21 cellular contexts compared by ENCODE assay signal in the genomic region with DNA sequence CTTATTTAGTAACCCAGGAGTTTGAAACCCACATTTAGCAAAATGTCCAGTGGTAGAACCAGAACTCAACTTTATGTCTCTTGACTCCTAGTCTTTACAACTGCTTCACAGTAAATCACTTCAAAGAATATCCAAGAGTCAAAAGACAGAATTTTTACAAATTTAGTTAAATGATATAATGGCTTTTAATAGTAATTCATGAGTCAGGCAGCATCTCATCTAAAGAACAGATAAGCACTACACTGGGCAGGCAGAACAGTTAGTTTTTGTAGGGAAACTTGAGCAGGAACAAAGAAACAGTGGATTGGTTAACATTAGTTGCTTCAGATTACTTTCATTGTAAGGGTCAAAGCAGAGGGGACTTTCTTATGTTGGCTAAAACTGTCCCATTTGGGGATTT.
A peak's percentile ranks its signal among the peaks of the same experiment; 100 is the strongest.
DNase-seq lines count a peak whose midpoint lies in the region; ATAC-seq and TF ChIP-seq lines count a peak whose summit lies in the region.
"Had no signal": no experiment of that assay in that cellular context is flagged by ENCODE, and none has a peak within 500 bp of the region (broad histone marks: within the 10 kb centered on the region; RNA-seq: fewer than 3 reads in every experiment).

No MANE protein-coding gene starts in this region.

- H3K36me3 ChIP-seq in GM23338 (ENCODE audit: insufficient read depth), result peaks cover 3% of the 10 kb centered on the region; the same call in 1 of the 2 replicates
- no peaks in the 10 kb centered on the region for H3K36me3 ChIP-seq in IMR-90 (ENCODE audit: control insufficient read depth, insufficient read depth, low read length)
- H3K36me3 ChIP-seq in psoas muscle (ENCODE audit: insufficient read depth in 1 of 2, low read depth in 1 of 2), result peaks cover 0 to 1% of the 10 kb centered on the region in 2 donors
- H3K36me3 ChIP-seq: BE2C, HAP-1 had no signal

- dilution Hi-C loops in IMR-90 (cut with HindIII; ENCODE audit: low sequenced_read_pairs, unreplicated experiment), result no loop called here

- 0 out of 2 replicates have a peak overlapping the region, but pooled peaks have one; percentile 11 for H3K27ac ChIP-seq in GM23338 (ENCODE audit: low read depth)
- no peak overlapping the region for H3K27ac ChIP-seq in IMR-90 (ENCODE audit: insufficient read depth, low read length)
- peak overlapping the region; percentile 32 for H3K27ac ChIP-seq in psoas muscle
- H3K27ac ChIP-seq: 22Rv1; BLaER1 treated with 17β-estradiol and CSF1 and Interleukin-3, amounts not matched to agents 10 nM and 100 nM; GM23248 had no signal

- no TSS peak for BruUV-seq in IMR-90 (replicated peaks; lab: Mats Ljungman, UMichigan)

- no peak for DNase-seq in GM23338 (ENCODE audit: low spot score)
- peak; percentile 4 for DNase-seq in IMR-90
- DNase-seq in glutamatergic neuron, result no peak
- DNase-seq in psoas muscle, result no peak
- no peak for DNase-seq in NCI-H1417 treated with DMSO at 0.1 percent for 48 hours (lab: John Stamatoyannopoulos, UW)
- DNase-seq in NCI-H1417 (lab: John Stamatoyannopoulos, UW), result no peak
- DNase-seq in activated CD8-positive, alpha-beta memory T cell treated with anti-CD3 and anti-CD28 coated beads, Interleukin-2, amount 10 ng/mL, durations not matched to agents 7 days and 5 days, result no peak
- DNase-seq: ACHN; AML-193; BE2C; CD4-positive, alpha-beta T cell; CD8-positive, alpha-beta memory T cell; DMS 273 treated with DMSO at 0.1 percent for 48 hours; DMS79; EL; GF-D8; GM23248 had no signal

- H3K9me3 Mint-ChIP-seq in GM23338 (no peaks in the 10 kb centered on the region), glutamatergic neuron (ENCODE audit: unreplicated experiment) (no peaks in the 10 kb centered on the region)
- H3K9me3 Mint-ChIP-seq in activated CD8-positive, alpha-beta memory T cell treated with anti-CD3 and anti-CD28 coated beads, Interleukin-2, amount 10 ng/mL, durations not matched to agents 7 days and 5 days (ENCODE audit: low read depth), result no peaks in the 10 kb centered on the region
- H3K9me3 Mint-ChIP-seq: CD14-positive monocyte; CD4-positive, alpha-beta T cell; CD8-positive, alpha-beta memory T cell had no signal

- no peak overlapping the region for H3K27ac Mint-ChIP-seq in GM23338
- H3K27ac Mint-ChIP-seq in glutamatergic neuron (ENCODE audit: unreplicated experiment), result peak overlapping the region; percentile 29
- no peak overlapping the region for H3K27ac Mint-ChIP-seq in activated CD8-positive, alpha-beta memory T cell treated with anti-CD3 and anti-CD28 coated beads, Interleukin-2, amount 10 ng/mL, durations not matched to agents 7 days and 5 days
- H3K27ac Mint-ChIP-seq: CD14-positive monocyte; CD4-positive, alpha-beta T cell; CD8-positive, alpha-beta memory T cell had no signal

- H2AFZ ChIP-seq in GM23338 (no peak overlapping the region), IMR-90 (replicated peaks; ENCODE audit: low read length, poor library complexity) (no peak overlapping the region)
- H2AFZ ChIP-seq: GM23248 had no signal

- no peak overlapping the region for H4K5ac ChIP-seq in IMR-90 (ENCODE audit: low read depth, low read length)

- H3K4me2 ChIP-seq in GM23338 (no peak overlapping the region), IMR-90 (ENCODE audit: low read depth, low read length) (no peak overlapping the region)
- H3K4me2 ChIP-seq: BLaER1 treated with 17β-estradiol and CSF1 and Interleukin-3, amounts not matched to agents 10 nM and 100 nM had no signal

- H3F3A ChIP-seq in GM23338 (replicated peaks; ENCODE audit: low read depth), result no peaks in the 10 kb centered on the region

- no peaks in the 10 kb centered on the region for H3K79me2 ChIP-seq in GM23338 (replicated peaks; ENCODE audit: insufficient read depth)

- H4K91ac ChIP-seq in IMR-90 (ENCODE audit: insufficient read depth, low read depth, low read length), result no peak overlapping the region

- in situ Hi-C loops in IMR-90 (cut with MboI; ENCODE audit: low sequenced_read_pairs), result loop anchor here (10.0 kb wide), 1 partner anchor 58 kb away; no protein-coding TSS in a partner anchor

- H3K4ac ChIP-seq in IMR-90 (ENCODE audit: low read depth, low read length), result no peak overlapping the region

- H3K4me1 ChIP-seq in GM23338 (ENCODE audit: insufficient read depth) (peaks cover 23% of the 10 kb centered on the region), IMR-90 (ENCODE audit: control insufficient read depth, insufficient read depth, low read length) (peaks cover 2% of the 10 kb centered on the region), psoas muscle (peaks cover 24% of the 10 kb centered on the region)
- H3K4me1 ChIP-seq: BE2C; BLaER1 treated with 17β-estradiol and CSF1 and Interleukin-3, amounts not matched to agents 10 nM and 100 nM had no signal

- H3K9me1 ChIP-seq in IMR-90 (ENCODE audit: insufficient read depth, low read length), result no peaks in the 10 kb centered on the region

- peaks cover under 1% of the 10 kb centered on the region; the same call in 1 of the 3 replicates for H3K36me3 Mint-ChIP-seq in GM23338 (ENCODE audit: low read depth)
- no peaks in the 10 kb centered on the region for H3K36me3 Mint-ChIP-seq in glutamatergic neuron (ENCODE audit: unreplicated experiment)
- H3K36me3 Mint-ChIP-seq in activated CD8-positive, alpha-beta memory T cell treated with anti-CD3 and anti-CD28 coated beads, Interleukin-2, amount 10 ng/mL, durations not matched to agents 7 days and 5 days, result no peaks in the 10 kb centered on the region
- H3K36me3 Mint-ChIP-seq: CD14-positive monocyte had no signal

- H4K20me1 ChIP-seq in GM23338 (replicated peaks; ENCODE audit: insufficient read depth) (no peaks in the 10 kb centered on the region; the same call in 1 of the 2 replicates), IMR-90 (ENCODE audit: insufficient read depth, low read length) (no peaks in the 10 kb centered on the region)
- H4K20me1 ChIP-seq: BLaER1 treated with 17β-estradiol and CSF1 and Interleukin-3, amounts not matched to agents 10 nM and 100 nM had no signal

- TF ChIP-seq POLR2A in IMR-90 (IDR thresholded peaks at IDR 0.05; ENCODE audit: low read depth, low read length), result no peak

- H3K4me1 Mint-ChIP-seq in GM23338 (peaks cover 31% of the 10 kb centered on the region), glutamatergic neuron (ENCODE audit: low read depth, unreplicated experiment) (peaks cover 14% of the 10 kb centered on the region)
- H3K4me1 Mint-ChIP-seq in activated CD8-positive, alpha-beta memory T cell treated with anti-CD3 and anti-CD28 coated beads, Interleukin-2, amount 10 ng/mL, durations not matched to agents 7 days and 5 days, result no peaks in the 10 kb centered on the region
- H3K4me1 Mint-ChIP-seq: CD14-positive monocyte; CD8-positive, alpha-beta memory T cell had no signal

- intact Hi-C loops in IMR-90 (cut with micrococcal nuclease) (no loop called here), psoas muscle (cut with DNase I) (no loop called here)

- ATAC-seq in GM23338, result no peak
- ATAC-seq in IMR-90 (ENCODE audit: low read depth), result peak; percentile 17; the same call in 1 of the 2 replicates
- ATAC-seq in psoas muscle, result peak in 1 of 4 donors; percentile 49
- ATAC-seq in activated CD8-positive, alpha-beta memory T cell treated with anti-CD3 and anti-CD28 coated beads, Interleukin-2, amount 10 ng/mL, durations not matched to agents 7 days and 5 days, result no peak

- no peak overlapping the region for H2BK120ac ChIP-seq in IMR-90 (ENCODE audit: low read depth, low read length)

- no peak overlapping the region for H2AK9ac ChIP-seq in IMR-90 (replicated peaks; ENCODE audit: low read depth, low read length, poor library complexity)

- H2BK15ac ChIP-seq in IMR-90 (ENCODE audit: low read depth, low read length), result no peak overlapping the region

- no peak overlapping the region for H4K8ac ChIP-seq in IMR-90 (ENCODE audit: low read depth in 2 of 2, low read length in 2 of 2)

- no peak overlapping the region for H3K56ac ChIP-seq in IMR-90 (ENCODE audit: extremely low read depth, insufficient read depth, low read length)

- TF ChIP-seq CTCF in GM23338 (conservative IDR thresholded peaks at IDR 0.05; ENCODE audit: low read depth in 2 of 2) (no peak), IMR-90 (conservative IDR thresholded peaks at IDR 0.05; ENCODE audit: low read depth, low read length) (no peak), glutamatergic neuron (IDR thresholded peaks at IDR 0.05; ENCODE audit: partially characterized antibody, unreplicated experiment) (no peak), psoas muscle (IDR thresholded peaks at IDR 0.05) (no peak)

- H3K4me3 ChIP-seq in GM23338 (no peak overlapping the region), IMR-90 (ENCODE audit: insufficient read depth, low read depth, low read length) (no peak overlapping the region), psoas muscle (no peak overlapping the region)
- H3K4me3 ChIP-seq: BLaER1 treated with 17β-estradiol and CSF1 and Interleukin-3, amounts not matched to agents 10 nM and 100 nM; GM23248; HAP-1 had no signal

- no peak overlapping the region for H2BK20ac ChIP-seq in IMR-90 (ENCODE audit: low read depth, low read length)

- H3K9ac ChIP-seq in IMR-90 (ENCODE audit: low read depth, low read length), result no peak overlapping the region
- H3K9ac ChIP-seq: BLaER1 treated with 17β-estradiol and CSF1 and Interleukin-3, amounts not matched to agents 10 nM and 100 nM; GM23248 had no signal

- H3K14ac ChIP-seq in IMR-90 (replicated peaks; ENCODE audit: low read depth, low read length), result no peak overlapping the region

- H2BK5ac ChIP-seq in IMR-90 (ENCODE audit: low read depth, low read length, poor library complexity, severe bottlenecking), result no peak overlapping the region

- POLR2A ChIA-PET in IMR-90 (lab: Charles Lee; ENCODE audit: unreplicated experiment), result no interaction called here

- no peaks in the 10 kb centered on the region for H3K27me3 ChIP-seq in GM23338 (ENCODE audit: insufficient read depth)
- H3K27me3 ChIP-seq in IMR-90 (ENCODE audit: control insufficient read depth, insufficient read depth, low read length), result no peaks in the 10 kb centered on the region
- H3K27me3 ChIP-seq in psoas muscle (ENCODE audit: insufficient read depth in 3 of 3, low read length in 2 of 3), result no peaks in the 10 kb centered on the region
- H3K27me3 ChIP-seq: BE2C; BLaER1 treated with 17β-estradiol and CSF1 and Interleukin-3, amounts not matched to agents 10 nM and 100 nM had no signal

- CTCF ChIA-PET in IMR-90 (lab: Yijun Ruan, JAX), result no interaction called here
- CTCF ChIA-PET in activated CD8-positive, alpha-beta memory T cell treated with anti-CD3 and anti-CD28 coated beads, Interleukin-2, amount 10 ng/mL, durations not matched to agents 7 days and 5 days (lab: Charles Lee), result no interaction called here

- H3K79me1 ChIP-seq in IMR-90 (ENCODE audit: low read depth in 1 of 2, low read length in 2 of 2), result peaks cover 0 to 3% of the 10 kb centered on the region in 2 experiments; a peak in 1 of 4 replicates

- no peak overlapping the region for H2AK5ac ChIP-seq in IMR-90 (ENCODE audit: low read depth, low read length)

- H3K9me2 ChIP-seq in GM23338 (ENCODE audit: insufficient read depth), result no peaks in the 10 kb centered on the region

- H3K23ac ChIP-seq in IMR-90 (ENCODE audit: low read depth, low read length), result no peak overlapping the region

- H3K4me3 Mint-ChIP-seq in GM23338 (no peak overlapping the region), glutamatergic neuron (ENCODE audit: unreplicated experiment) (no peak overlapping the region)
- H3K4me3 Mint-ChIP-seq in activated CD8-positive, alpha-beta memory T cell treated with anti-CD3 and anti-CD28 coated beads, Interleukin-2, amount 10 ng/mL, durations not matched to agents 7 days and 5 days, result no peak overlapping the region
- H3K4me3 Mint-ChIP-seq: CD14-positive monocyte; CD4-positive, alpha-beta T cell; CD8-positive, alpha-beta memory T cell had no signal

- H3K27me3 Mint-ChIP-seq in GM23338 (ENCODE audit: insufficient read depth, low read depth, poor library complexity) (peaks cover 1% of the 10 kb centered on the region), glutamatergic neuron (ENCODE audit: unreplicated experiment) (peaks cover 2% of the 10 kb centered on the region)
- H3K27me3 Mint-ChIP-seq in activated CD8-positive, alpha-beta memory T cell treated with anti-CD3 and anti-CD28 coated beads, Interleukin-2, amount 10 ng/mL, durations not matched to agents 7 days and 5 days, result no peaks in the 10 kb centered on the region
- H3K27me3 Mint-ChIP-seq: CD4-positive, alpha-beta T cell had no signal

- no peak for TF ChIP-seq RAD21 in IMR-90 (IDR thresholded peaks at IDR 0.05; ENCODE audit: low read length)

- H3K18ac ChIP-seq in IMR-90 (ENCODE audit: low read depth, low read length), result no peak overlapping the region

- no peaks in the 10 kb centered on the region for H3K9me3 ChIP-seq in IMR-90 (ENCODE audit: control insufficient read depth, insufficient read depth, low read length)
- no peaks in the 10 kb centered on the region for H3K9me3 ChIP-seq in psoas muscle
- H3K9me3 ChIP-seq: BE2C; BLaER1 treated with 17β-estradiol and CSF1 and Interleukin-3, amounts not matched to agents 10 nM and 100 nM; HAP-1 had no signal
